ENCODE assay signal across 14 cellular contexts in genomic region chr19:4742717-4743646, GRCh38. TPM values are rescaled to one million over a fixed set of nuclear protein-coding genes. Genes with fewer than 3 reads are reported as not detected.
DNase-seq lines count a peak whose midpoint lies in the region; ATAC-seq, FAIRE-seq and TF ChIP-seq lines count a peak whose summit lies in the region.
"Had no signal": no experiment of that assay in that cellular context is flagged by ENCODE, and none has a peak within 500 bp of the region (broad histone marks: within the 10 kb centered on the region; RNA-seq: fewer than 3 reads in every experiment).

No MANE protein-coding gene starts in this region.

- no peak for TF ChIP-seq RAD21 in HepG2 (CRISPR knock-in tag; IDR thresholded peaks at IDR 0.05)

- TF ChIP-seq POLR2A in HepG2 (IDR thresholded peaks at IDR 0.05; ENCODE audit: insufficient read depth in 1 of 2, low read depth in 2 of 2, low read length in 2 of 2), result no peak

- H3K4me2 ChIP-seq in BLaER1 treated with 17β-estradiol and CSF1 and Interleukin-3, amounts not matched to agents 10 nM and 100 nM, result peak overlapping the region in 9 of 11 experiments; percentile 7 to 61 (median 34); a peak in 15 of 22 replicates
- H3K4me2 ChIP-seq in HepG2 (ENCODE audit: low read depth, low read length) (no peak overlapping the region; the same call in 1 of the 2 replicates), MM.1S (ENCODE audit: low read depth, low read length) (no peak overlapping the region)

- WGBS in HepG2 (ENCODE audit: low lambda C conversion rate), result 15% methylated on average over 12 of the region's 12 CpGs

- H3K4me3 ChIP-seq in BLaER1 treated with 17β-estradiol and CSF1 and Interleukin-3, amounts not matched to agents 10 nM and 100 nM, result no peak overlapping the region
- H3K4me3 ChIP-seq in HepG2 (replicated peaks in 1 of 3; ENCODE audit: insufficient read depth in 1 of 3, low read depth in 2 of 3, low read length in 3 of 3) (no peak overlapping the region), MM.1S (ENCODE audit: low read length) (no peak overlapping the region)
- H3K4me3 ChIP-seq: thoracic aorta had no signal

- no peaks in the 10 kb centered on the region for H3K36me3 ChIP-seq in BLaER1 treated with 17β-estradiol and CSF1 and Interleukin-3, amounts not matched to agents 10 nM and 100 nM
- H3K36me3 ChIP-seq in HepG2 (replicated peaks in 1 of 2; ENCODE audit: control insufficient read depth in 1 of 2, insufficient read depth in 2 of 2, low read length in 2 of 2) (no peaks in the 10 kb centered on the region), MM.1S (replicated peaks; ENCODE audit: insufficient read depth, low read length) (no peaks in the 10 kb centered on the region)
- H3K36me3 ChIP-seq: thoracic aorta had no signal

- intact Hi-C loops in HepG2 (cut with micrococcal nuclease; ENCODE audit: unreplicated experiment), result no loop called here

- DNase-seq in NCI-H1417 treated with DMSO at 0.1 percent for 48 hours (lab: John Stamatoyannopoulos, UW) (peak; percentile 89), SK-N-DZ (ENCODE audit: low spot score) (peak; percentile 53), HepG2 (ENCODE audit: low spot score) (no peak), MM.1S (no peak), NCI-H2196 (lab: John Stamatoyannopoulos, UW; ENCODE audit: unreplicated experiment) (no peak), GOT3 (lab: John Stamatoyannopoulos, UW) (no peak)
- DNase-seq: activated CD8-positive, alpha-beta memory T cell treated with anti-CD3 and anti-CD28 coated beads for 24 hours; activated naive CD8-positive, alpha-beta T cell treated with anti-CD3 and anti-CD28 coated beads, Interleukin-2, amount 10 ng/mL, durations not matched to agents 7 days and 5 days; GDM1; midbrain; T-helper 1 cell had no signal

- H3K27ac ChIP-seq in BLaER1 treated with 17β-estradiol and CSF1 and Interleukin-3, amounts not matched to agents 10 nM and 100 nM, result no peak overlapping the region
- H3K27ac ChIP-seq in HepG2 (ENCODE audit: extremely low read length, insufficient read depth, low read length), result no peak overlapping the region
- H3K27ac ChIP-seq in MM.1S (ENCODE audit: low read length), result no peak overlapping the region
- H3K27ac ChIP-seq: thoracic aorta had no signal

- H3K4me1 ChIP-seq in BLaER1 treated with 17β-estradiol and CSF1 and Interleukin-3, amounts not matched to agents 10 nM and 100 nM, result peaks cover 47 to 73% (median 59%) of the 10 kb centered on the region in 10 experiments
- peaks cover 35% of the 10 kb centered on the region for H3K4me1 ChIP-seq in HepG2 (ENCODE audit: insufficient read depth, low read length)
- no peaks in the 10 kb centered on the region for H3K4me1 ChIP-seq in MM.1S (ENCODE audit: low read length)

- H4K20me1 ChIP-seq in BLaER1 treated with 17β-estradiol and CSF1 and Interleukin-3, amounts not matched to agents 10 nM and 100 nM, result no peaks in the 10 kb centered on the region
- no peaks in the 10 kb centered on the region for H4K20me1 ChIP-seq in HepG2 (ENCODE audit: insufficient read depth, low read length)
- H4K20me1 ChIP-seq in MM.1S (ENCODE audit: insufficient read depth, low read length), result no peaks in the 10 kb centered on the region

- CTCF ChIA-PET in HepG2 (lab: Yijun Ruan, JAX; ENCODE audit: low intra/inter-chr PET ratio, low total read pairs), result no interaction called here

- peak; percentile 41 for ATAC-seq in HepG2
- ATAC-seq in GM21367 (IDR thresholded peaks at IDR 0.05; ENCODE audit: unreplicated experiment), result no peak

- H3K79me2 ChIP-seq in HepG2 (ENCODE audit: insufficient read depth, low read length), result no peaks in the 10 kb centered on the region
- H3K79me2 ChIP-seq in MM.1S (ENCODE audit: low read length), result no peaks in the 10 kb centered on the region

- 0 out of 22 replicates have a peak overlapping the region, but pooled peaks of 1 of the 11 experiments have one; percentile 9 for H3K9ac ChIP-seq in BLaER1 treated with 17β-estradiol and CSF1 and Interleukin-3, amounts not matched to agents 10 nM and 100 nM
- H3K9ac ChIP-seq in HepG2 (ENCODE audit: insufficient read depth, low read depth, low read length) (no peak overlapping the region), MM.1S (ENCODE audit: low read length) (no peak overlapping the region)

- no peak for TF ChIP-seq EP300 in HepG2 (IDR thresholded peaks at IDR 0.05; ENCODE audit: low read depth in 2 of 2, low read length in 2 of 2)
- TF ChIP-seq EP300 in HepG2 (CRISPR knock-in tag; IDR thresholded peaks at IDR 0.05; ENCODE audit: borderline replicate concordance), result no peak

- no peak for FAIRE-seq in HepG2 (lab: Jason Lieb, UNC)

- POLR2A ChIA-PET in HepG2 (lab: Yijun Ruan, JAX), result no interaction called here

- no peak overlapping the region for H2AFZ ChIP-seq in HepG2 (ENCODE audit: low read length)
- no peak overlapping the region for H2AFZ ChIP-seq in MM.1S (ENCODE audit: low read length)

- in situ Hi-C loops in HepG2 (cut with HindIII; ENCODE audit: extremely low pct_ligation_motif_present, low pct_unique_long_range_greater_than_20kb), result no loop called here

- TF ChIP-seq CTCF in HepG2 (CRISPR knock-in tag; IDR thresholded peaks at IDR 0.05) (no peak), MM.1S (IDR thresholded peaks at IDR 0.05; ENCODE audit: low read length) (no peak)

- no peaks in the 10 kb centered on the region for H3K9me2 ChIP-seq in MM.1S (replicated peaks; ENCODE audit: insufficient read depth, low read length)

- no peaks in the 10 kb centered on the region for H3F3A ChIP-seq in MM.1S (ENCODE audit: insufficient read depth, low read length)

- no peaks in the 10 kb centered on the region for H3K27me3 ChIP-seq in BLaER1 treated with 17β-estradiol and CSF1 and Interleukin-3, amounts not matched to agents 10 nM and 100 nM
- H3K27me3 ChIP-seq in HepG2 (ENCODE audit: control insufficient read depth in 1 of 2, insufficient read depth in 2 of 2, low read length in 2 of 2), result peaks cover 5 to 20% of the 10 kb centered on the region in 2 experiments; a peak in 4 of 5 replicates
- H3K27me3 ChIP-seq in MM.1S (replicated peaks; ENCODE audit: insufficient read depth, low read length), result peaks cover 89% of the 10 kb centered on the region

- H3K9me3 ChIP-seq in BLaER1 treated with 17β-estradiol and CSF1 and Interleukin-3, amounts not matched to agents 10 nM and 100 nM (replicated peaks in 1 of 11), result no peaks in the 10 kb centered on the region
- no peaks in the 10 kb centered on the region for H3K9me3 ChIP-seq in HepG2 (ENCODE audit: low read length)
- H3K9me3 ChIP-seq in MM.1S (replicated peaks; ENCODE audit: insufficient read depth, low read length), result no peaks in the 10 kb centered on the region
- H3K9me3 ChIP-seq: thoracic aorta had no signal

- BruUV-seq in HepG2 (replicated peaks; lab: Mats Ljungman, UMichigan), result no TSS peak

RNA-seq across cellular contexts. Expression of gene DPP9, which starts 19.3 kb away (rescaled TPM):
- polyA plus RNA-seq in SK-N-DZ (2014; cell fraction: cytosol; rRNA removed), result 17.4 and 29.8 TPM in 2 replicates
- 20.5 and 30.7 TPM in 2 replicates for polyA plus RNA-seq in SK-N-DZ (2014; cell fraction: nucleus; rRNA removed)
- total RNA-seq in HepG2 (2016; rRNA removed; fragmentation: Illumina TruSeq; extraction: Trizol), result 25.8 and 26.6 TPM in 2 replicates
- 21.9 and 23.0 TPM in 2 replicates for total RNA-seq in HepG2 (2016; cell fraction: cytosol; rRNA removed; fragmentation: Illumina TruSeq; extraction: Trizol; ENCODE audit: low read depth)
- 19.7 and 28.0 TPM in 2 replicates for total RNA-seq in HepG2 (2016; cell fraction: insoluble cytoplasmic fraction; rRNA removed; fragmentation: Illumina TruSeq; extraction: Trizol)
- 28.4 and 28.6 TPM in 2 replicates for total RNA-seq in HepG2 (2016; cell fraction: membrane; rRNA removed; fragmentation: Illumina TruSeq; extraction: Trizol)
- 19.7 and 23.4 TPM in 2 replicates for total RNA-seq in HepG2 (2016; cell fraction: nucleus; rRNA removed; fragmentation: Illumina TruSeq; extraction: Trizol)
- 8.4 and 9.4 TPM in 2 replicates for polyA plus RNA-seq in HepG2 (2011; rRNA removed)
- polyA plus RNA-seq in HepG2 (2011; cell fraction: cytosol; rRNA removed), result 5.3 and 7.0 TPM in 2 replicates
- 33.2 and 42.2 TPM in 2 replicates for polyA plus RNA-seq in HepG2 (2011; cell fraction: nucleus; rRNA removed)
- 14.9 and 17.3 TPM in 2 replicates for polyA plus RNA-seq in HepG2 (2012)
- 11.8 and 12.3 TPM in 2 replicates for polyA plus RNA-seq in HepG2 (2016; cell fraction: cytosol; fragmentation: Illumina TruSeq; extraction: Trizol; ENCODE audit: low read depth)
- polyA plus RNA-seq in HepG2 (2016; cell fraction: insoluble cytoplasmic fraction; fragmentation: Illumina TruSeq; extraction: Trizol; ENCODE audit: low read depth), result 26.8 and 38.6 TPM in 2 replicates
- 22.3 and 23.5 TPM in 2 replicates for polyA plus RNA-seq in HepG2 (2016; cell fraction: membrane; fragmentation: Illumina TruSeq; extraction: Trizol; ENCODE audit: low read depth)
- 52.8 and 55.7 TPM in 2 replicates for polyA plus RNA-seq in HepG2 (2016; cell fraction: nucleus; fragmentation: Illumina TruSeq; extraction: Trizol; ENCODE audit: insufficient read depth, low read depth)
- 26.0 and 29.3 TPM in 2 replicates for polyA minus RNA-seq in HepG2 (2011; rRNA and poly(A)+ RNA removed; ENCODE audit: low replicate concordance)
- polyA minus RNA-seq in HepG2 (2011; cell fraction: cytosol; rRNA and poly(A)+ RNA removed), result 10.0 and 10.8 TPM in 2 replicates
- polyA minus RNA-seq in HepG2 (2011; cell fraction: nucleus; rRNA and poly(A)+ RNA removed), result 25.8 and 26.7 TPM in 2 replicates

RNA-seq across cellular contexts. Expression of gene FEM1A, which starts 48.6 kb away (rescaled TPM):
- 7.9 and 10.7 TPM in 2 replicates for polyA plus RNA-seq in SK-N-DZ (2014; cell fraction: cytosol; rRNA removed)
- 4.9 and 5.0 TPM in 2 replicates for polyA plus RNA-seq in SK-N-DZ (2014; cell fraction: nucleus; rRNA removed)
- 10.8 and 11.6 TPM in 2 replicates for total RNA-seq in HepG2 (2016; rRNA removed; fragmentation: Illumina TruSeq; extraction: Trizol)
- 1.9 and 2.0 TPM in 2 replicates for total RNA-seq in HepG2 (2016; cell fraction: cytosol; rRNA removed; fragmentation: Illumina TruSeq; extraction: Trizol; ENCODE audit: low read depth)
- 10.8 and 11.2 TPM in 2 replicates for total RNA-seq in HepG2 (2016; cell fraction: insoluble cytoplasmic fraction; rRNA removed; fragmentation: Illumina TruSeq; extraction: Trizol)
- 8.3 and 9.0 TPM in 2 replicates for total RNA-seq in HepG2 (2016; cell fraction: membrane; rRNA removed; fragmentation: Illumina TruSeq; extraction: Trizol)
- 6.7 and 7.8 TPM in 2 replicates for total RNA-seq in HepG2 (2016; cell fraction: nucleus; rRNA removed; fragmentation: Illumina TruSeq; extraction: Trizol)
- polyA plus RNA-seq in HepG2 (2011; rRNA removed), result 3.2 and 4.2 TPM in 2 replicates
- 3.1 and 4.4 TPM in 2 replicates for polyA plus RNA-seq in HepG2 (2011; cell fraction: cytosol; rRNA removed)
- polyA plus RNA-seq in HepG2 (2011; cell fraction: nucleus; rRNA removed), result 3.3 and 4.8 TPM in 2 replicates
- 0.23 and 0.29 TPM in 2 replicates for polyA plus RNA-seq in HepG2 (2012)
- 0.88 and 1.0 TPM in 2 replicates for polyA plus RNA-seq in HepG2 (2016; cell fraction: cytosol; fragmentation: Illumina TruSeq; extraction: Trizol; ENCODE audit: low read depth)
- 8.3 and 9.1 TPM in 2 replicates for polyA plus RNA-seq in HepG2 (2016; cell fraction: insoluble cytoplasmic fraction; fragmentation: Illumina TruSeq; extraction: Trizol; ENCODE audit: low read depth)
- polyA plus RNA-seq in HepG2 (2016; cell fraction: membrane; fragmentation: Illumina TruSeq; extraction: Trizol; ENCODE audit: low read depth), result 4.1 and 4.3 TPM in 2 replicates
- 6.8 TPM in 2 replicates for polyA plus RNA-seq in HepG2 (2016; cell fraction: nucleus; fragmentation: Illumina TruSeq; extraction: Trizol; ENCODE audit: insufficient read depth, low read depth)
- polyA minus RNA-seq in HepG2 (2011; rRNA and poly(A)+ RNA removed; ENCODE audit: low replicate concordance), result 16.5 and 16.7 TPM in 2 replicates
- polyA minus RNA-seq in HepG2 (2011; cell fraction: cytosol; rRNA and poly(A)+ RNA removed), result 4.8 and 5.5 TPM in 2 replicates
- polyA minus RNA-seq in HepG2 (2011; cell fraction: nucleus; rRNA and poly(A)+ RNA removed), result 6.6 and 7.5 TPM in 2 replicates

Comparison
In these comparisons a context has a peak if more than half of its experiments do, and no peak if none do; other contexts are left out.
1. H3K4me2 ChIP-seq: peak in BLaER1 treated with 17β-estradiol and CSF1 and Interleukin-3, amounts not matched to agents 10 nM and 100 nM (9 of 11); none in HepG2 (single experiment) and MM.1S (single experiment).
2. DNase-seq: peak in NCI-H1417 treated with DMSO at 0.1 percent for 48 hours (single experiment) and SK-N-DZ (single experiment); none in HepG2 (single experiment), MM.1S (single experiment), NCI-H2196 (single experiment) and GOT3 (single experiment).